In the genomic region with DNA sequence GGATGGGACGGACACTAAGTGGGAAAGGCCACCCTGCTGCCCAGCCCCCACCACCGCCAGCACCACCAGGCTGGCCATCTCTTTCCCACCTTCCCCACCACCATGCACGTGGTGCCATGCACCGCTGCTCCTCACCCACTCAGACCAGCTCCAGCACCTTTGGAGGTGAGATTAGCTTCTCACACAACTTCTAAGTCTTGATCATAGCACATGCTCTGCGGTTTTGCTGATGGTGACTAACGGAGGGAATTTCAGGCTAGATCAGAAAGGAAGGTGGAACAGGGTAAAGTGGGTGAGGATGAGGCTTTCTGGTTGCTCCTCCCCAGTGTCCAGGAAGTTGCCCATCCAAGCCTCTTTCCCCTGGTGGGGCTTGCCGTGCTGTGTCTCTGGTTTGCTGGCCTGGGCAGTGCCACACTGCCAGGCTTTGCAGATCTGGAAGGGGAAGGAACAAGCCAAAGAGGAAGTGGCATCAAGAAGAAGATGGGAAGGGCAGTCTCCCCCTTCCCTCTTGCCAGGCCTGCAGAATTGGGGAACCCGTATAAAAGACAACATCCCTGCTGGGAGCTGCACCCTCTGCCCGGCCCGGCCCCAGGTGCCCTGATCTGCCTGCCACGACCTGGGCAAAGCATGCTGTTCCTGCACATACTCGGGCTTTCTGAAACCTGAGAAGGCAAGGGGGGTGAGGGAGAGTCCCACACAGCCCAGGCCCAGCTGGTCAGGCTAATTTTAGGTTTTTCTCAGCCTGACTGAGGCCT, we compare ENCODE assay signal across 8 cellular contexts. TPM values are rescaled to one million over a fixed set of nuclear protein-coding genes. Genes with fewer than 3 reads are reported as not detected.
DNase-seq lines count a peak whose midpoint lies in the region; ATAC-seq and TF ChIP-seq lines count a peak whose summit lies in the region.

No MANE protein-coding gene starts in this region.

- no peak overlapping the region for H3K4me3 ChIP-seq in fibroblast of mammary gland (ENCODE audit: control insufficient read depth, low read depth, low read length)

- DNase-seq in CD1c-positive myeloid dendritic cell (ENCODE audit: extremely low spot score) (peak; percentile 74), RPMI8226 (peak; percentile 81), fibroblast of mammary gland (ENCODE audit: low read depth) (peak; percentile 29), inferior parietal cortex (ENCODE audit: extremely low spot score) (no peak), omental fat pad (ENCODE audit: low spot score) (no peak)
- peak; percentile 40 for DNase-seq in stimulated activated CD4-positive, alpha-beta T cell treated with anti-CD3 and anti-CD28 coated beads, Interleukin-4, amount 100 ng/mL, for 1 hour

- TF ChIP-seq CTCF in fibroblast of mammary gland (conservative IDR thresholded peaks at IDR 0.05; ENCODE audit: control insufficient read depth, insufficient read depth, low read depth, low read length) (no peak), omental fat pad (IDR thresholded peaks at IDR 0.05) (no peak)

- ATAC-seq in GM19025 (IDR thresholded peaks at IDR 0.05; ENCODE audit: low read depth, unreplicated experiment), result peak; percentile 56
- ATAC-seq in HG03066 (IDR thresholded peaks at IDR 0.05; ENCODE audit: low read depth, unreplicated experiment), result peak; percentile 68
- no peak for ATAC-seq in omental fat pad (ENCODE audit: low FRiP score)

RNA-seq across cellular contexts. Expression of a gene that starts 44.3 kb away (rescaled TPM):
- 100 to 1,000 TPM in 1 of 4 donors, 10 to 100 TPM in 3; 61.2 to 110 (median 90.3) TPM for total RNA-seq in omental fat pad

Comparison
In these comparisons a context has a peak if more than half of its experiments do, and no peak if none do; other contexts are left out.
1. DNase-seq: peak in CD1c-positive myeloid dendritic cell (single experiment), RPMI8226 (single experiment), fibroblast of mammary gland (single experiment) and stimulated activated CD4-positive, alpha-beta T cell treated with anti-CD3 and anti-CD28 coated beads, Interleukin-4, amount 100 ng/mL, for 1 hour (single experiment); none in inferior parietal cortex (single experiment) and omental fat pad (single experiment).